In genomic region chr10:48363617-48364355, GRCh38 we compare ENCODE assay signal across 8 cellular contexts. TPM values are rescaled to one million over a fixed set of nuclear protein-coding genes. Genes with fewer than 3 reads are reported as not detected.
A peak's percentile ranks its signal among the peaks of the same experiment; 100 is the strongest.
DNase-seq lines count a peak whose midpoint lies in the region; ATAC-seq and TF ChIP-seq lines count a peak whose summit lies in the region.

No MANE protein-coding gene starts in this region.

- peak; percentile 35 for ATAC-seq in HG02798 (IDR thresholded peaks at IDR 0.05; ENCODE audit: poor library complexity, unreplicated experiment)
- ATAC-seq in GM19467 (IDR thresholded peaks at IDR 0.05; ENCODE audit: unreplicated experiment) = no peak
- ATAC-seq in HG03135 (IDR thresholded peaks at IDR 0.05; ENCODE audit: unreplicated experiment) = no peak

- in situ Hi-C loops in astrocyte of the spinal cord (cut with HindIII; ENCODE audit: low sequenced_read_pairs) = no loop called here

- H3K4me3 ChIP-seq in astrocyte of the spinal cord (ENCODE audit: low read depth, low read length) (no peak overlapping the region), iPS DF 6.9 (ENCODE audit: low read length) (no peak overlapping the region), smooth muscle cell (no peak overlapping the region)

- peaks cover 38% of the 10 kb centered on the region for H3K79me2 ChIP-seq in smooth muscle cell (ENCODE audit: low read depth)

- H3K27me3 ChIP-seq in iPS DF 6.9 (ENCODE audit: control insufficient read depth, insufficient read depth, low read length) = no peaks in the 10 kb centered on the region
- H3K27me3 ChIP-seq in smooth muscle cell (ENCODE audit: low read depth) = no peaks in the 10 kb centered on the region

- no peak overlapping the region for H3K27ac ChIP-seq in iPS DF 6.9 (ENCODE audit: low read length)
- no peak overlapping the region for H3K27ac ChIP-seq in smooth muscle cell (ENCODE audit: low read depth)

- H3K9ac ChIP-seq in smooth muscle cell (ENCODE audit: low read depth) = no peak overlapping the region

- H3K4me1 ChIP-seq in iPS DF 6.9 (ENCODE audit: control insufficient read depth, insufficient read depth, low read length) (no peaks in the 10 kb centered on the region), smooth muscle cell (ENCODE audit: low read depth) (no peaks in the 10 kb centered on the region)

- peak; percentile 59 for TF ChIP-seq CTCF in astrocyte of the spinal cord (IDR thresholded peaks at IDR 0.05; ENCODE audit: low read depth, low read length)
- peak; percentile 61 for TF ChIP-seq CTCF in smooth muscle cell (IDR thresholded peaks at IDR 0.05; ENCODE audit: borderline replicate concordance, insufficient read depth, poor library complexity, severe bottlenecking)

- no CpG with 5 or more reads among the region's 5 CpGs for WGBS in iPS DF 6.9 (ENCODE audit: insufficient coverage, insufficient read length)
- 56% methylated on average over 5 of the region's 5 CpGs for WGBS in smooth muscle cell (ENCODE audit: low lambda C conversion rate)

- H3F3A ChIP-seq in smooth muscle cell (ENCODE audit: low read depth) = no peaks in the 10 kb centered on the region

- peaks cover 96% of the 10 kb centered on the region for H4K20me1 ChIP-seq in smooth muscle cell (ENCODE audit: low read depth)

- H3K9me3 ChIP-seq in iPS DF 6.9 (ENCODE audit: control insufficient read depth, insufficient read depth, low read length) (no peaks in the 10 kb centered on the region), smooth muscle cell (replicated peaks; ENCODE audit: low read depth) (no peaks in the 10 kb centered on the region)

- DNase-seq in DMS79 (lab: John Stamatoyannopoulos, UW) (peak; percentile 17), NOMO-1 treated with DMSO at 0.1 percent for 48 hours (lab: John Stamatoyannopoulos, UW; ENCODE audit: unreplicated experiment) (peak; percentile 71), astrocyte of the spinal cord (ENCODE audit: low read depth, low spot score) (peak; percentile 85), iPS DF 6.9 (ENCODE audit: low read depth, low spot score) (peak; percentile 20), smooth muscle cell (lab: John Stamatoyannopoulos, UW; ENCODE audit: unreplicated experiment) (no peak)

- H2AFZ ChIP-seq in smooth muscle cell (ENCODE audit: low read depth) = no peak overlapping the region

- H3K36me3 ChIP-seq in iPS DF 6.9 (ENCODE audit: control insufficient read depth, insufficient read depth, low read length) = no peaks in the 10 kb centered on the region
- H3K36me3 ChIP-seq in smooth muscle cell (ENCODE audit: low read depth) = no peaks in the 10 kb centered on the region

- H3K4me2 ChIP-seq in smooth muscle cell = no peak overlapping the region

RNA-seq across cellular contexts. Expression of gene MAPK8, which starts 57.3 kb away (rescaled TPM):
- total RNA-seq in smooth muscle cell = 45.5 and 54.2 TPM in 2 replicates
- polyA plus RNA-seq in smooth muscle cell = 13.1 and 19.0 TPM in 2 replicates
